8 cellular contexts compared by ENCODE assay signal in genomic region chr4:101347557-101348366, GRCh38. TPM values are rescaled to one million over a fixed set of nuclear protein-coding genes. Genes with fewer than 3 reads are reported as not detected.
A peak's percentile ranks its signal among the peaks of the same experiment; 100 is the strongest.
DNase-seq lines count a peak whose midpoint lies in the region; ATAC-seq, FAIRE-seq and TF ChIP-seq lines count a peak whose summit lies in the region.

No MANE protein-coding gene starts in this region.

- H3K36me3 ChIP-seq in pancreas: no peaks in the 10 kb centered on the region
- H3K36me3 ChIP-seq in tibial artery: no peaks in the 10 kb centered on the region

- H3K27me3 ChIP-seq in pancreas (no peaks in the 10 kb centered on the region), tibial artery (no peaks in the 10 kb centered on the region)

- peak; percentile 98 for DNase-seq in GM12865 (ENCODE audit: low read depth)
- DNase-seq in NCI-H1105 treated with DMSO at 0.1 percent for 48 hours (lab: John Stamatoyannopoulos, UW): peak; percentile 83
- DNase-seq in SKM-1 treated with dmso at 0.1 percent for 144 hours (lab: John Stamatoyannopoulos, UW; ENCODE audit: unreplicated experiment): peak; percentile 92
- peak; percentile 96 for DNase-seq in activated naive CD8-positive, alpha-beta T cell treated with anti-CD3 and anti-CD28 coated beads, Interleukin-2, amount 50 U/mL, for 16 hours (ENCODE audit: low read depth, low spot score)
- peak; percentile 99 for DNase-seq in Right ventricle myocardium superior
- peak; percentile 99 to 100 (median 99) for DNase-seq in pancreas
- peak; percentile 98 to 100 for DNase-seq in tibial artery

- H3K9me3 ChIP-seq in pancreas (no peaks in the 10 kb centered on the region), tibial artery (no peaks in the 10 kb centered on the region)

- H3K4me3 ChIP-seq in GM12865 (ENCODE audit: low read depth, low read length): peak overlapping the region; percentile 93
- H3K4me3 ChIP-seq in pancreas: peak overlapping the region; percentile 70 to 89 (median 80)
- H3K4me3 ChIP-seq in tibial artery: peak overlapping the region; percentile 86 to 98

- 0 to 1% methylated on average over 63 to 71 of the region's 71 CpGs for WGBS in pancreas, 2 donors

- intact Hi-C loops in Right ventricle myocardium superior (cut with DNase I) (loop anchor here (5.0 kb wide), 1 partner anchor 160 kb away; no protein-coding TSS in a partner anchor), pancreas (cut with DNase I) (no loop called here), tibial artery (cut with DNase I; ENCODE audit: low total_unique reads) (no loop called here)

- H3K27ac ChIP-seq in pancreas (peak overlapping the region; percentile 90 to 98 (median 95)), tibial artery (peak overlapping the region; percentile 90 to 94)

- no peak for TF ChIP-seq CTCF in GM12865 (IDR thresholded peaks at IDR 0.05; ENCODE audit: insufficient read depth, low read depth, low read length, missing control alignments)
- no peak for TF ChIP-seq CTCF in pancreas (IDR thresholded peaks at IDR 0.05)
- TF ChIP-seq CTCF in tibial artery (IDR thresholded peaks at IDR 0.05): peak; percentile 19 to 26

- ATAC-seq in HG02759 (IDR thresholded peaks at IDR 0.05; ENCODE audit: unreplicated experiment): peak; percentile 81
- ATAC-seq in Right ventricle myocardium superior (ENCODE audit: poor library complexity): peak; percentile 95
- peak; percentile 86 to 93 (median 88) for ATAC-seq in pancreas

- H3K4me1 ChIP-seq in pancreas (peaks cover 4 to 21% (median 6%) of the 10 kb centered on the region in 3 donors), tibial artery (peaks cover 0 to 34% (median 22%) of the 10 kb centered on the region in 4 donors)

- FAIRE-seq in pancreas (lab: Jason Lieb, UNC): no peak

RNA-seq across cellular contexts. Expression of gene PPP3CA, which starts 0.4 kb away (rescaled TPM):
- 20.5 TPM for total RNA-seq in Right ventricle myocardium superior
- total RNA-seq in pancreas: 10 to 100 TPM in 5 of 6 donors, 1 to 10 TPM in 1; 10.0 to 22.7 (median 12.2) TPM
- 1 to 10 TPM; 4.9 to 7.2 TPM for polyA plus RNA-seq in pancreas

Comparison
In these comparisons a context has a peak if more than half of its experiments do, and no peak if none do; other contexts are left out.
1. Peak in every context shown above with its lines: DNase-seq, ATAC-seq, H3K4me3 ChIP-seq and H3K27ac ChIP-seq.
2. CTCF ChIP-seq: peak in tibial artery (2 of 2); none in GM12865 (single experiment) and pancreas (0 of 4).